Comparison of ENCODE assay signal across 14 cellular contexts in genomic region chr1:19400189-19400588, GRCh38.
A peak's percentile ranks its signal among the peaks of the same experiment; 100 is the strongest.
DNase-seq lines count a peak whose midpoint lies in the region; ATAC-seq and TF ChIP-seq lines count a peak whose summit lies in the region.
"Had no signal": no experiment of that assay in that cellular context is flagged by ENCODE, and none has a peak within 500 bp of the region (broad histone marks: within the 10 kb centered on the region; RNA-seq: fewer than 3 reads in every experiment).

No MANE protein-coding gene starts in this region.

- H3K27ac ChIP-seq in esophagus squamous epithelium = peak overlapping the region; percentile 39 to 92 (median 76)

- WGBS in esophagus squamous epithelium, 2 donors = 76 to 77% methylated on average over 4 to 7 of the region's 10 CpGs

- H3K36me3 Mint-ChIP-seq in natural killer cell (no peaks in the 10 kb centered on the region), osteocyte (ENCODE audit: unreplicated experiment) (peaks cover 24% of the 10 kb centered on the region)
- H3K36me3 Mint-ChIP-seq in natural killer cell treated with Interleukin-12 subunit alpha and Interleukin-12 subunit beta and Interleukin-15 and Interleukin-18, amount 100 ng/mL, for 72 hours = no peaks in the 10 kb centered on the region

- peak overlapping the region; percentile 72 to 77 for H3K27ac Mint-ChIP-seq in natural killer cell
- peak overlapping the region in 1 of 2 donors; percentile 31 for H3K27ac Mint-ChIP-seq in natural killer cell treated with Interleukin-12 subunit alpha and Interleukin-12 subunit beta and Interleukin-15 and Interleukin-18, amount 100 ng/mL, for 72 hours
- H3K27ac Mint-ChIP-seq in osteocyte (ENCODE audit: unreplicated experiment) = peak overlapping the region; percentile 85

- no peak overlapping the region for H3K4me3 ChIP-seq in esophagus squamous epithelium
- H3K4me3 ChIP-seq: K562 had no signal

- DNase-seq in natural killer cell = no peak
- DNase-seq in natural killer cell treated with Interleukin-12 subunit alpha and Interleukin-12 subunit beta and Interleukin-15 and Interleukin-18, amount 100 ng/mL, for 72 hours (ENCODE audit: low spot score) = no peak
- no peak for DNase-seq in esophagus squamous epithelium (lab: John Stamatoyannopoulos, UW)
- DNase-seq in osteocyte (ENCODE audit: extremely low spot score, unreplicated experiment) = no peak
- DNase-seq in 8988T = no peak
- no peak for DNase-seq in SW 1271 (lab: John Stamatoyannopoulos, UW)
- DNase-seq in NCI-H345 (lab: John Stamatoyannopoulos, UW) = no peak
- DNase-seq in ecto neural progenitor cell (ENCODE audit: low spot score) = no peak
- DNase-seq: BE2C; central memory CD4-positive, alpha-beta T cell; NCI-H146; NCI-H69; nephron progenitor cell had no signal

- H3K4me1 Mint-ChIP-seq in natural killer cell (peaks cover 53 to 77% of the 10 kb centered on the region in 2 donors), osteocyte (ENCODE audit: unreplicated experiment) (peaks cover 84% of the 10 kb centered on the region)
- H3K4me1 Mint-ChIP-seq in natural killer cell treated with Interleukin-12 subunit alpha and Interleukin-12 subunit beta and Interleukin-15 and Interleukin-18, amount 100 ng/mL, for 72 hours (ENCODE audit: low read depth in 2 of 2) = peaks cover 30 to 41% of the 10 kb centered on the region in 2 donors

- H3K9me3 Mint-ChIP-seq in natural killer cell (no peaks in the 10 kb centered on the region), osteocyte (ENCODE audit: unreplicated experiment) (no peaks in the 10 kb centered on the region)
- no peaks in the 10 kb centered on the region for H3K9me3 Mint-ChIP-seq in natural killer cell treated with Interleukin-12 subunit alpha and Interleukin-12 subunit beta and Interleukin-15 and Interleukin-18, amount 100 ng/mL, for 72 hours
- H3K9me3 Mint-ChIP-seq: nephron progenitor cell had no signal

- H3K4me3 Mint-ChIP-seq in natural killer cell = no peak overlapping the region
- no peak overlapping the region for H3K4me3 Mint-ChIP-seq in natural killer cell treated with Interleukin-12 subunit alpha and Interleukin-12 subunit beta and Interleukin-15 and Interleukin-18, amount 100 ng/mL, for 72 hours
- no peak overlapping the region for H3K4me3 Mint-ChIP-seq in osteocyte (ENCODE audit: unreplicated experiment)
- H3K4me3 Mint-ChIP-seq: nephron progenitor cell had no signal

- peaks cover 0 to 43% (median 5%) of the 10 kb centered on the region in 3 donors for H3K36me3 ChIP-seq in esophagus squamous epithelium
- H3K36me3 ChIP-seq: BE2C had no signal

- H3K27me3 Mint-ChIP-seq in natural killer cell (ENCODE audit: low read depth in 2 of 2) (no peaks in the 10 kb centered on the region), osteocyte (ENCODE audit: unreplicated experiment) (no peaks in the 10 kb centered on the region)
- no peaks in the 10 kb centered on the region for H3K27me3 Mint-ChIP-seq in natural killer cell treated with Interleukin-12 subunit alpha and Interleukin-12 subunit beta and Interleukin-15 and Interleukin-18, amount 100 ng/mL, for 72 hours

- ATAC-seq in natural killer cell = no peak
- no peak for ATAC-seq in natural killer cell treated with Interleukin-12 subunit alpha and Interleukin-12 subunit beta and Interleukin-15 and Interleukin-18, amount 100 ng/mL, for 72 hours
- ATAC-seq: K562 had no signal

- no peak for TF ChIP-seq CTCF in natural killer cell (IDR thresholded peaks at IDR 0.05)
- TF ChIP-seq CTCF in esophagus squamous epithelium (IDR thresholded peaks at IDR 0.05) = no peak
- TF ChIP-seq CTCF in osteocyte (IDR thresholded peaks at IDR 0.05) = no peak

- intact Hi-C loops in natural killer cell (cut with micrococcal nuclease) (no loop called here), esophagus squamous epithelium (cut with DNase I) (no loop called here)

- no peaks in the 10 kb centered on the region for H3K9me3 ChIP-seq in esophagus squamous epithelium
- H3K9me3 ChIP-seq: BE2C had no signal

- H3K4me1 ChIP-seq in esophagus squamous epithelium = peaks cover 22 to 93% (median 59%) of the 10 kb centered on the region in 3 donors
- H3K4me1 ChIP-seq: BE2C had no signal

- H3K27me3 ChIP-seq in esophagus squamous epithelium = no peaks in the 10 kb centered on the region
- H3K27me3 ChIP-seq: BE2C had no signal

- TF ChIP-seq POLR2A in esophagus squamous epithelium (IDR thresholded peaks at IDR 0.05) = no peak
